In the genomic region with DNA sequence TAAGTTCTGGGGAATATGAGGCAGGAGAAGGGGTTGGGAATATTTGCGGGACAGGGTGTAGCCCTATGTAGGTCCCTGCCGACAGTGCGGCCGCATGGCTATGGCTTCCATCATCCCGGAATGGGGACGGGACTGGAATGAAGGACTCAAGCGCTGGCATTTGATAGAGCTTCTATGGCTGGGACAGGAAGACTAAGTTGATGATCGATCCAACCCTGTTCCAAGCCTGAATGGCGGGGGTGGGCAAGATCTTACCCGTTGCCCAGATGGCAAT, we compare ENCODE assay signal across 8 cellular contexts. TPM values are rescaled to one million over a fixed set of nuclear protein-coding genes. Genes with fewer than 3 reads are reported as not detected.
A peak's percentile ranks its signal among the peaks of the same experiment; 100 is the strongest.
DNase-seq lines count a peak whose midpoint lies in the region; ATAC-seq, FAIRE-seq and TF ChIP-seq lines count a peak whose summit lies in the region.

No MANE protein-coding gene starts in this region.

- H2AFZ ChIP-seq in endothelial cell of umbilical vein (ENCODE audit: low read depth, low read length): peak overlapping the region; percentile 76

- TF ChIP-seq POLR2A in NB4 (IDR thresholded peaks at IDR 0.05; ENCODE audit: extremely low read depth, insufficient read length): no peak
- no peak for TF ChIP-seq POLR2A in endothelial cell of umbilical vein (IDR thresholded peaks at IDR 0.05; ENCODE audit: low read depth, low read length)

- BruUV-seq in endothelial cell of umbilical vein (replicated peaks; lab: Mats Ljungman, UMichigan): no TSS peak

- H3K27ac ChIP-seq in endothelial cell of umbilical vein (ENCODE audit: insufficient read depth, low read depth, low read length): no peak overlapping the region

- POLR2A ChIA-PET in endothelial cell of umbilical vein (lab: Charles Lee): interaction anchor here (1.2 kb wide), 1 partner anchor 109 kb away, joined by 3 read pairs; no protein-coding TSS in a partner anchor

- peak overlapping the region; percentile 39 for H3K4me2 ChIP-seq in endothelial cell of umbilical vein (ENCODE audit: insufficient read depth, low read length)

- no peaks in the 10 kb centered on the region for H4K20me1 ChIP-seq in endothelial cell of umbilical vein (replicated peaks; ENCODE audit: control insufficient read depth, extremely low read depth, insufficient read depth, low read length)

- no peaks in the 10 kb centered on the region for H3K36me3 ChIP-seq in endothelial cell of umbilical vein (ENCODE audit: control insufficient read depth in 2 of 2, extremely low read depth in 1 of 2, insufficient read depth in 2 of 2, low read length in 2 of 2)

- H3K9me1 ChIP-seq in endothelial cell of umbilical vein (replicated peaks; ENCODE audit: control insufficient read depth, extremely low read depth, insufficient read depth, low read length): no peaks in the 10 kb centered on the region

- H3K4me1 ChIP-seq in endothelial cell of umbilical vein (ENCODE audit: control insufficient read depth, extremely low read depth, insufficient read depth, low read length): peaks cover 13% of the 10 kb centered on the region

- peaks cover 51 to 58% of the 10 kb centered on the region in 2 experiments for H3K27me3 ChIP-seq in endothelial cell of umbilical vein (ENCODE audit: control insufficient read depth in 2 of 2, insufficient read depth in 2 of 2, low read length in 2 of 2)

- TF ChIP-seq CTCF in NB4 (IDR thresholded peaks at IDR 0.05; ENCODE audit: low read depth, low read length) (no peak), endothelial cell of umbilical vein (IDR thresholded peaks at IDR 0.05; ENCODE audit: extremely low read depth in 1 of 2, insufficient read depth in 1 of 2, low read depth in 1 of 2, low read length in 2 of 2) (no peak), omental fat pad (IDR thresholded peaks at IDR 0.05) (no peak)

- H3K4me3 ChIP-seq in GM08714 (ENCODE audit: low read length) (peak overlapping the region; percentile 11; the same call in 1 of the 2 replicates), NB4 (ENCODE audit: low read depth, low read length) (peak overlapping the region; percentile 39), endothelial cell of umbilical vein (replicated peaks in 1 of 3; ENCODE audit: insufficient read depth in 1 of 3, low read depth in 1 of 3, low read length in 3 of 3) (no peak overlapping the region)

- ATAC-seq in omental fat pad (ENCODE audit: low FRiP score) (peak; percentile 5), GM21717 (IDR thresholded peaks at IDR 0.05; ENCODE audit: unreplicated experiment) (no peak), HG02870 (IDR thresholded peaks at IDR 0.05; ENCODE audit: unreplicated experiment) (no peak)

- DNase-seq in NB4 (ENCODE audit: low read depth): no peak
- no peak for DNase-seq in endothelial cell of umbilical vein (ENCODE audit: low read depth, low spot score)
- no peak for DNase-seq in omental fat pad (ENCODE audit: low spot score)
- no peak for DNase-seq in pons (ENCODE audit: low spot score)
- no peak for DNase-seq in activated CD4-positive, CD25-positive, alpha-beta regulatory T cell (lab: John Stamatoyannopoulos, UW)

- no peak overlapping the region for H3K9ac ChIP-seq in endothelial cell of umbilical vein (replicated peaks; ENCODE audit: extremely low read depth, insufficient read depth, low read length)

- no peak for FAIRE-seq in endothelial cell of umbilical vein (lab: Jason Lieb, UNC)

- CTCF ChIA-PET in endothelial cell of umbilical vein (lab: Charles Lee): interaction anchor here (0.6 to 5.0 kb wide), 36 partner anchors 8 to 237 kb away, joined by 3 to 321 read pairs (median 7); a partner anchor contains a TSS

- H3K79me2 ChIP-seq in endothelial cell of umbilical vein (ENCODE audit: control insufficient read depth, insufficient read depth, low read length): no peaks in the 10 kb centered on the region

- dilution Hi-C loops in endothelial cell of umbilical vein (cut with MboI; ENCODE audit: extremely low pct_ligation_motif_present, low sequenced_read_pairs): no loop called here

- intact Hi-C loops in endothelial cell of umbilical vein (cut with micrococcal nuclease): loop anchor here (1.0 kb wide), 2 partner anchors 26 to 109 kb away; no protein-coding TSS in a partner anchor

- no peaks in the 10 kb centered on the region for H3K9me3 ChIP-seq in endothelial cell of umbilical vein (replicated peaks; ENCODE audit: control insufficient read depth, insufficient read depth, low read length)

TF ChIP-seq in endothelial cell of umbilical vein, 7 proteins besides CTCF, POLR2A, EP300 and RAD21:
- TF ChIP-seq JUN (IDR thresholded peaks at IDR 0.05; ENCODE audit: borderline replicate concordance, insufficient read depth, insufficient read length, low read depth) (no peak), GATA2 (IDR thresholded peaks at IDR 0.05; ENCODE audit: insufficient read depth, insufficient read length, low read depth, low read length) (no peak), POLR2AphosphoS5 (IDR thresholded peaks at IDR 0.05; ENCODE audit: insufficient read depth, low read depth, low read length) (no peak), EZH2 (IDR thresholded peaks at IDR 0.05; ENCODE audit: borderline replicate concordance, low read depth, low read length, severe bottlenecking) (no peak)
- TF ChIP-seq, protein P1, sequence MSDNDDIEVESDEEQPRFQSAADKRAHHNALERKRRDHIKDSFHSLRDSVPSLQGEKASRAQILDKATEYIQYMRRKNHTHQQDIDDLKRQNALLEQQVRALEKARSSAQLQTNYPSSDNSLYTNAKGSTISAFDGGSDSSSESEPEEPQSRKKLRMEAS (IDR thresholded peaks at IDR 0.05; ENCODE audit: insufficient read depth, insufficient read length): no peak

RNA-seq across cellular contexts. Expression of a gene that starts 47.1 kb away (rescaled TPM):
- total RNA-seq in endothelial cell of umbilical vein (0.12 and 0.35 TPM in 2 replicates), omental fat pad (1 to 10 TPM; 1.2 to 5.6 (median 2.7) TPM)
- 0.15 and 0.37 TPM in 2 replicates for polyA plus RNA-seq in endothelial cell of umbilical vein
- 0.04 TPM in 2 replicates for polyA plus RNA-seq in endothelial cell of umbilical vein (2011; cell fraction: cytosol; rRNA removed)
- 0.24 and 0.29 TPM in 2 replicates for polyA plus RNA-seq in endothelial cell of umbilical vein (2011; cell fraction: nucleus; rRNA removed)
- 0.08 and 0.37 TPM in 2 replicates for polyA plus RNA-seq in endothelial cell of umbilical vein (2012)
- polyA minus RNA-seq in endothelial cell of umbilical vein: 0.19 and 0.32 TPM in 2 replicates
- 1.3 TPM for polyA minus RNA-seq in endothelial cell of umbilical vein (2011; cell fraction: cytosol; rRNA and poly(A)+ RNA removed)
- 0.43 TPM in 1 of 2 replicates, not detected in the other for polyA minus RNA-seq in endothelial cell of umbilical vein (2011; cell fraction: nucleus; rRNA and poly(A)+ RNA removed)

Comparison
In these comparisons a context has a peak if more than half of its experiments do, and no peak if none do; other contexts are left out.
1. H3K4me3 ChIP-seq: peak in GM08714 (single experiment) and NB4 (single experiment); none in endothelial cell of umbilical vein (0 of 3).